ENCODE assay signal across 8 cellular contexts in the genomic region with DNA sequence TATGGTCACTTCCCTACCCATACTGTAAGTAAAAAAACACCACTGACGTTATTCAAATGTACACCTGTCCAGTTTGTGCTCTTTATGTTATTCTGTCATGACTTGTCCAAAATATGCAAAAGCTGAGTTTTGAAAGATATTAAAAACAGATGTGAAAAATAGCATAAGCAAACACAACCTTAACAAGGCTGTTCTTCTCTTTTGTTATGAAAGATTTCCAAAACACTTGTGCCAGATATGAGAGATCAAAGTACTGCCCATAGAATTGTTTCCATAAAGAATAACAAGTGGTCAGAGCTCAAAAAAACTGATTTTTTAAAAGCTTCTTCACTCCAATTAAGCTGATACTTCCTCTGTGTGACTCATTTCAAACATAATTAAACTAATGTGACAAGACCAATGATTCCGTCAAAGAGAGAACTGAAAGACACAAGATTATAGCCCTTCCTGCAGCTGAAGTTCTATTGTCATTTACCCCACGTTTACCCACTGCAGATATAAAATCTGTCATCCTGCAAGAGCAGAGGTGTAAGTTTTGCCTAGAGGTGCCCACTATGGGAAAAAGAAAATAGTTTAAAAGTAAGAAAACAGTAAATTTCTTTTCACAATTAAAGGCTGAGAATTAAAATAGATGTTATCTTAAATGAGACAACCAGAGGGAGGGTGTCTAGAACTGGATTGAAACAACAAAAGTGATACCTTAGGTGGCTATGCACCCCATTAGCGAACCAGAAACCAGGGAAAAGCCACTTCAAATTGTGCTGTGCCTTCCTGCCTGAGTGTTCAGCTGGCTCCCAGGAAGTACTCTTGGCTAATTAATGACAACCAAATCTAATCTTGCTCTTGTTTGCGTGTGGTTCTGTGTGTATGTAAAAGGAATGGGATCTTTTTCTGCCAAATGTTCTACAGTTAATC. TPM values are rescaled to one million over a fixed set of nuclear protein-coding genes. Genes with fewer than 3 reads are reported as not detected.
A peak's percentile ranks its signal among the peaks of the same experiment; 100 is the strongest.
DNase-seq lines count a peak whose midpoint lies in the region; ATAC-seq and TF ChIP-seq lines count a peak whose summit lies in the region.

No MANE protein-coding gene starts in this region.

- ATAC-seq in GM19023 (IDR thresholded peaks at IDR 0.05; ENCODE audit: unreplicated experiment) (peak; percentile 86), HG03064 (IDR thresholded peaks at IDR 0.05; ENCODE audit: low read depth, unreplicated experiment) (peak; percentile 96), lung (ENCODE audit: insufficient read depth, low FRiP score) (peak; percentile 27)

- peak; percentile 65 for DNase-seq in NCI-H69 (lab: John Stamatoyannopoulos, UW)
- no peak for DNase-seq in lung (ENCODE audit: low spot score)
- no peak for DNase-seq in stimulated activated CD4-positive, alpha-beta T cell treated with anti-CD3 and anti-CD28 coated beads, Interleukin-2, amount 100 ng/mL, for 24 hours
- no peak for DNase-seq in coronary artery (ENCODE audit: low spot score)
- DNase-seq in GM19238 (ENCODE audit: insufficient read length, low spot score) = no peak
- no peak for DNase-seq in stimulated activated CD4-positive, alpha-beta T cell treated with anti-CD3 and anti-CD28 coated beads, Interleukin-4, amount 100 ng/mL, for 24 hours

- no peak overlapping the region for H3K4me3 ChIP-seq in lung
- H3K4me3 ChIP-seq in coronary artery = no peak overlapping the region

- WGBS in lung, 2 donors = 39 to 63% methylated on average over 5 of the region's 5 CpGs

- H3K9me3 ChIP-seq in lung (ENCODE audit: control insufficient read depth in 2 of 2, insufficient read depth in 1 of 2, low read length in 1 of 2) = no peaks in the 10 kb centered on the region

- TF ChIP-seq CTCF in lung (IDR thresholded peaks at IDR 0.05; ENCODE audit: control extremely low read depth, extremely low read depth) (no peak), coronary artery (IDR thresholded peaks at IDR 0.05) (no peak)

- no peaks in the 10 kb centered on the region for H3K27me3 ChIP-seq in lung (ENCODE audit: control insufficient read depth, insufficient read depth)

- H3K4me1 ChIP-seq in lung (ENCODE audit: control insufficient read depth in 2 of 2, insufficient read depth in 2 of 2, low read length in 2 of 2) = no peaks in the 10 kb centered on the region

- H3K36me3 ChIP-seq in lung (ENCODE audit: control insufficient read depth in 2 of 2, insufficient read depth in 2 of 2, low read length in 2 of 2) = no peaks in the 10 kb centered on the region

- no peak overlapping the region for H3K27ac ChIP-seq in lung (ENCODE audit: low read depth in 1 of 2, low read length in 1 of 2)
- no peak overlapping the region for H3K27ac ChIP-seq in coronary artery

RNA-seq across cellular contexts. Expression of a gene that starts 30.1 kb away (rescaled TPM):
- 1 to 10 TPM; 2.7 to 7.6 TPM for total RNA-seq in lung
- 1 to 10 TPM; 1.2 to 1.3 TPM for polyA plus RNA-seq in lung

Comparison
In these comparisons a context has a peak if more than half of its experiments do, and no peak if none do; other contexts are left out.
1. ATAC-seq: peak in every context shown above with its lines; median percentile 96 in HG03064; 86 in GM19023; 27 in lung.